ENCODE assay signal across 19 cellular contexts in the genomic region with DNA sequence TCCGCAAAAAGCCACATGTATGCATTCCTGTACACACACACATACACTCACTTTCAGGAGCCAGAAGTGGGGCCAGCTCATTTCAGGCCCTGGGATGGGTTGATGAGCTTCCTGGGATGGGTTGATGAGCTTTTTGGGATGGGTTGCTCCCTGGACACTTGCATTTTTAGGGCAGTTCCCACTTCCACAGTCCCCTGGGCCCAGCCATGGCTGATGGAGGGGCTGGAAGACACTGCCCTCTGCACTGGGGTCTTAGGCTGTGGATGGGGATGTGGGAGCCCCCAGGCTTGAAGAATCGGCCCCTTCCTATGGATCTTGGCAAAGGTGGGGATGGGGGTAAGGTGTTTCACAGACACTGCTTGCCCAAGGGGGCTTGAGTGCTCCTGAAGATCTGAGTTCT. TPM values are rescaled to one million over a fixed set of nuclear protein-coding genes. Genes with fewer than 3 reads are reported as not detected.
A peak's percentile ranks its signal among the peaks of the same experiment; 100 is the strongest.
DNase-seq lines count a peak whose midpoint lies in the region; ATAC-seq and TF ChIP-seq lines count a peak whose summit lies in the region.
"Had no signal": no experiment of that assay in that cellular context is flagged by ENCODE, and none has a peak within 500 bp of the region (broad histone marks: within the 10 kb centered on the region; RNA-seq: fewer than 3 reads in every experiment).

No MANE protein-coding gene starts in this region.

- H3K4me1 Mint-ChIP-seq in T-helper 17 cell: peaks cover 8% of the 10 kb centered on the region
- peaks cover 4% of the 10 kb centered on the region for H3K4me1 Mint-ChIP-seq in chondrocyte (ENCODE audit: low read depth)
- H3K4me1 Mint-ChIP-seq in nephron: peaks cover 69% of the 10 kb centered on the region
- peaks cover 81% of the 10 kb centered on the region for H3K4me1 Mint-ChIP-seq in nephron progenitor cell

- H3K27ac ChIP-seq in sigmoid colon: no peak overlapping the region
- H3K27ac ChIP-seq: A549, HL-60 had no signal

- H3K27ac Mint-ChIP-seq in T-helper 17 cell (peak overlapping the region; percentile 57), chondrocyte (ENCODE audit: unreplicated experiment) (no peak overlapping the region), nephron (peak overlapping the region in 2 of 3 experiments; percentile 16 to 44), nephron progenitor cell (no peak overlapping the region)
- H3K27ac Mint-ChIP-seq: CD8-positive, alpha-beta T cell; GM23338 had no signal

- H3K4me3 Mint-ChIP-seq in T-helper 17 cell (no peak overlapping the region), chondrocyte (ENCODE audit: unreplicated experiment) (no peak overlapping the region), nephron (peak overlapping the region in 1 of 3 experiments; percentile 35), nephron progenitor cell (no peak overlapping the region)
- H3K4me3 Mint-ChIP-seq: CD14-positive monocyte; CD8-positive, alpha-beta T cell; GM23338 had no signal

- H3K27me3 ChIP-seq in sigmoid colon: peaks cover 0 to 10% (median 0%) of the 10 kb centered on the region in 3 donors

- TF ChIP-seq EP300 in sigmoid colon (IDR thresholded peaks at IDR 0.05): no peak

- TF ChIP-seq CTCF in chondrocyte (IDR thresholded peaks at IDR 0.05): no peak
- TF ChIP-seq CTCF in nephron (IDR thresholded peaks at IDR 0.05; ENCODE audit: unreplicated experiment in 3 of 3): no peak
- TF ChIP-seq CTCF in sigmoid colon (IDR thresholded peaks at IDR 0.05): no peak
- TF ChIP-seq CTCF in nephron progenitor cell (IDR thresholded peaks at IDR 0.05): no peak

- TF ChIP-seq POLR2A in sigmoid colon (IDR thresholded peaks at IDR 0.05): no peak

- intact Hi-C loops in sigmoid colon (cut with DNase I): no loop called here

- no peaks in the 10 kb centered on the region for H3K9me3 Mint-ChIP-seq in chondrocyte (ENCODE audit: low read depth)
- H3K9me3 Mint-ChIP-seq in nephron: no peaks in the 10 kb centered on the region
- no peaks in the 10 kb centered on the region for H3K9me3 Mint-ChIP-seq in nephron progenitor cell
- H3K9me3 Mint-ChIP-seq: CD8-positive, alpha-beta T cell; GM23338 had no signal

- ATAC-seq in T-helper 17 cell: no peak
- ATAC-seq: A549; CD8-positive, alpha-beta T cell had no signal

- H3K4me3 ChIP-seq in sigmoid colon: no peak overlapping the region
- H3K4me3 ChIP-seq: A549, GM23338 had no signal

- H3K27me3 Mint-ChIP-seq in T-helper 17 cell (peaks cover 5% of the 10 kb centered on the region), chondrocyte (ENCODE audit: low read depth) (peaks cover 3% of the 10 kb centered on the region), nephron (ENCODE audit: low read depth) (peaks cover 6% of the 10 kb centered on the region), nephron progenitor cell (ENCODE audit: low read depth, poor library complexity) (peaks cover 20% of the 10 kb centered on the region)

- 88 to 91% methylated on average over 2 of the region's 2 CpGs for WGBS in sigmoid colon, 2 donors

- H3K9me3 ChIP-seq in T-helper 17 cell (ENCODE audit: control insufficient read depth, low read length, poor library complexity, severe bottlenecking) (no peaks in the 10 kb centered on the region), sigmoid colon (no peaks in the 10 kb centered on the region)
- H3K9me3 ChIP-seq: A549 had no signal

- DNase-seq in T-helper 17 cell (no peak), chondrocyte (ENCODE audit: low spot score) (peak; percentile 51), sigmoid colon (peak; percentile 52), HT-29 (ENCODE audit: low spot score) (no peak), HuH-7 (ENCODE audit: low spot score) (no peak), nephron progenitor cell (no peak)
- DNase-seq: CD8-positive, alpha-beta T cell; COR-L47; DMS153; DMS79 treated with DMSO at 0.1 percent for 48 hours; EL; H7 had no signal

- H3K36me3 Mint-ChIP-seq in T-helper 17 cell (ENCODE audit: low read depth) (peaks cover 2% of the 10 kb centered on the region), chondrocyte (ENCODE audit: low read depth) (no peaks in the 10 kb centered on the region), nephron (ENCODE audit: low read depth) (no peaks in the 10 kb centered on the region), nephron progenitor cell (ENCODE audit: low read depth) (no peaks in the 10 kb centered on the region)
- H3K36me3 Mint-ChIP-seq: CD8-positive, alpha-beta T cell had no signal

- peaks cover 0 to 12% (median 10%) of the 10 kb centered on the region in 4 donors for H3K4me1 ChIP-seq in sigmoid colon

- H3K36me3 ChIP-seq in sigmoid colon: peaks cover 0 to 9% (median 0%) of the 10 kb centered on the region in 4 donors

RNA-seq across cellular contexts. Expression of gene ACVRL1, which starts 12.7 kb away (rescaled TPM):
- total RNA-seq in T-helper 17 cell: not detected
- 0.36 to 0.60 TPM in 2 of 3 replicates, not detected in the other for total RNA-seq in chondrocyte
- total RNA-seq in sigmoid colon: 100 to 1,000 TPM in 1 of 4 donors, 10 to 100 TPM in 3; 63.0 to 113 (median 70.9) TPM
- polyA plus RNA-seq in sigmoid colon: 10 to 100 TPM; 12.5 to 83.6 (median 24.6) TPM
- not detected in 2 replicates for total RNA-seq in HT-29 (2014; rRNA removed; shearing (Covaris generic))
- total RNA-seq: CD8-positive, alpha-beta T cell had no signal
- polyA plus RNA-seq: GM23338 had no signal

RNA-seq across cellular contexts. Expression of gene ACVR1B, which starts 31.5 kb away (rescaled TPM):
- total RNA-seq in T-helper 17 cell: 1 to 10 TPM; 6.5 to 8.7 TPM
- 9.9 to 10.6 TPM (median 10.0 TPM) in 3 replicates for total RNA-seq in chondrocyte
- total RNA-seq in sigmoid colon: 1 to 10 TPM; 7.2 to 9.8 (median 8.6) TPM
- polyA plus RNA-seq in sigmoid colon: 10 to 100 TPM; 10.8 to 30.7 (median 11.1) TPM
- total RNA-seq in HT-29 (2014; rRNA removed; shearing (Covaris generic)): 10.6 and 14.2 TPM in 2 replicates

RNA-seq across cellular contexts. Expression of gene ANKRD33, which starts 32.1 kb away (rescaled TPM):
- total RNA-seq in T-helper 17 cell (not detected), chondrocyte (not detected in 3 replicates), sigmoid colon (not detected)
- under 1 TPM in 1 of 3 donors, not detected in 2; 0.16 TPM for polyA plus RNA-seq in sigmoid colon
- total RNA-seq in HT-29 (2014; rRNA removed; shearing (Covaris generic)): not detected in 2 replicates
- total RNA-seq: CD8-positive, alpha-beta T cell had no signal
- polyA plus RNA-seq: A549, AG04450, BJ, CD14-positive monocyte had no signal

Comparison
In these comparisons a context has a peak if more than half of its experiments do, and no peak if none do; other contexts are left out.
1. DNase-seq: peak in chondrocyte (single experiment) and sigmoid colon (single experiment); none in T-helper 17 cell (0 of 3), HT-29 (single experiment), HuH-7 (single experiment) and nephron progenitor cell (single experiment).
2. H3K27ac Mint-ChIP-seq: peak in T-helper 17 cell (single experiment) and nephron (2 of 3); none in chondrocyte (single experiment) and nephron progenitor cell (single experiment).
3. RNA of gene ACVRL1, which starts 12.7 kb away (total RNA-seq): 63.0 to 113 TPM in sigmoid colon; 0.36 to 0.60 TPM in chondrocyte, not detected in T-helper 17 cell and not detected in HT-29; every median in the first group is over 10 times any median in the second.